Comparison of ENCODE assay signal across 9 cellular contexts in the genomic region with DNA sequence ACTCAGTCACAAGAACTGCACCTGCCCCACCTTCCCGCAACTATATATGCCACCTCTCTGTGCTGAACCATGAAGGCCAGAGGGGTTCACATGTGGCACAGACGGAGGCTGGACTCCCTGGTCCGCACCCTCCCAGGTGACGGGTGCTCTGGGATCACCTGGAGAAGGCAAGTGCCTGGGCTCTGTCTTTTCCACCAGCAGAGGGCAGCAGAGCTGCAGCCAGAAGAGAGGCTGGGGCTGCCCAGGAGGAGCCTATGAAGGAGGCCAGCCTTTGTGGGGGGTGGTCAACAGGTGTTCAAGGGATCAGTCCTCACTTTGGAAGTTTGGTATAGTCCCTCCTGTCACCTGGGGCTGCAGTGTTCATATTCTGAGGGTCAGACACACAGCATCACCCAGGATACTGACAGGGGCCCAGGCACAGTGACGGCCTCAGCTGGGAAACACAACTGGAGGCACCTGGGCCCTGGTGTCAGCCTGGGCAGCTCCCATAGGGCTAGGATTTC. TPM values are rescaled to one million over a fixed set of nuclear protein-coding genes. Genes with fewer than 3 reads are reported as not detected.
DNase-seq lines count a peak whose midpoint lies in the region; ATAC-seq, FAIRE-seq and TF ChIP-seq lines count a peak whose summit lies in the region.
"Had no signal": no experiment of that assay in that cellular context is flagged by ENCODE, and none has a peak within 500 bp of the region (broad histone marks: within the 10 kb centered on the region; RNA-seq: fewer than 3 reads in every experiment).

No MANE protein-coding gene starts in this region.

- H3K4me2 ChIP-seq in GM23338 (no peak overlapping the region), PC-3 (ENCODE audit: low read length) (no peak overlapping the region)

- no peaks in the 10 kb centered on the region for H3K36me3 ChIP-seq in GM23338 (ENCODE audit: insufficient read depth)
- H3K36me3 ChIP-seq in PC-3 (ENCODE audit: low read depth, low read length), result no peaks in the 10 kb centered on the region; the same call in 1 of the 2 replicates
- no peaks in the 10 kb centered on the region for H3K36me3 ChIP-seq in prostate gland

- H3K36me3 Mint-ChIP-seq in GM23338 (ENCODE audit: low read depth), result no peaks in the 10 kb centered on the region

- H3K4me3 ChIP-seq in GM23338, result no peak overlapping the region
- no peak overlapping the region for H3K4me3 ChIP-seq in PC-3 (ENCODE audit: low read length)
- no peak overlapping the region for H3K4me3 ChIP-seq in prostate gland

- H3K4me1 Mint-ChIP-seq in GM23338, result no peaks in the 10 kb centered on the region; the same call in 2 of the 3 replicates

- no peak overlapping the region for H3K27ac Mint-ChIP-seq in GM23338
- H3K27ac Mint-ChIP-seq: stimulated activated naive CD8-positive, alpha-beta T cell treated with anti-CD3 and anti-CD28 coated beads, Interleukin-15, Interleukin-2, amounts not matched to agents 100 ng/mL and 50 ng/mL, for 24 hours had no signal

- ATAC-seq in GM23338 (peak; percentile 100), PC-3 (peak; percentile 95), HG03520 (IDR thresholded peaks at IDR 0.05; ENCODE audit: unreplicated experiment) (no peak)

- BruUV-seq in PC-3 (replicated peaks; lab: Mats Ljungman, UMichigan), result no TSS peak

- TF ChIP-seq CTCF in GM23338 (conservative IDR thresholded peaks at IDR 0.05; ENCODE audit: low read depth in 2 of 2) (peak; percentile 83 to 85), PC-3 (conservative IDR thresholded peaks at IDR 0.05; ENCODE audit: low read depth, low read length) (peak; percentile 85), prostate gland (IDR thresholded peaks at IDR 0.05) (peak; percentile 62 to 86 (median 74))

- CTCF ChIA-PET in PC-3 (lab: Charles Lee), result no interaction called here

- H3K27me3 Mint-ChIP-seq in GM23338 (ENCODE audit: insufficient read depth, low read depth, poor library complexity), result peaks cover 49% of the 10 kb centered on the region

- H3K9me2 ChIP-seq in GM23338 (ENCODE audit: insufficient read depth) (no peaks in the 10 kb centered on the region), PC-3 (replicated peaks; ENCODE audit: low read length) (no peaks in the 10 kb centered on the region)

- POLR2A ChIA-PET in PC-3 (lab: Charles Lee; ENCODE audit: unreplicated experiment), result no interaction called here

- H3K27ac ChIP-seq in GM23338 (ENCODE audit: low read depth) (no peak overlapping the region), PC-3 (ENCODE audit: low read length) (no peak overlapping the region), prostate gland (no peak overlapping the region)

- 29% methylated on average over 5 of the region's 5 CpGs for WGBS in prostate gland

- no peaks in the 10 kb centered on the region for H4K20me1 ChIP-seq in GM23338 (replicated peaks; ENCODE audit: insufficient read depth)
- H4K20me1 ChIP-seq in PC-3 (ENCODE audit: low read length), result no peaks in the 10 kb centered on the region

- H3K4me1 ChIP-seq in GM23338 (ENCODE audit: insufficient read depth), result no peaks in the 10 kb centered on the region
- no peaks in the 10 kb centered on the region for H3K4me1 ChIP-seq in PC-3 (ENCODE audit: insufficient read depth, low read length)
- H3K4me1 ChIP-seq in prostate gland (replicated peaks), result no peaks in the 10 kb centered on the region

- H2AFZ ChIP-seq in GM23338, result no peak overlapping the region
- no peak overlapping the region for H2AFZ ChIP-seq in PC-3 (ENCODE audit: low read length)

- H3K9ac ChIP-seq in PC-3 (ENCODE audit: low read length), result no peak overlapping the region

- DNase-seq in AG20443 (ENCODE audit: low spot score) (peak; percentile 69), GM23338 (ENCODE audit: low spot score) (peak; percentile 91), PC-3 (peak; percentile 77), head of caudate nucleus (peak in 41 of 42 donors; percentile 10 to 84 (median 53)), prostate gland (ENCODE audit: low spot score) (peak; percentile 65), urothelium cell line (ENCODE audit: low spot score) (peak; percentile 82)
- DNase-seq in activated effector memory CD4-positive, alpha-beta T cell treated with Interleukin-2 at 50 U/mL for 16 hours, result peak; percentile 56

- H3K9me3 ChIP-seq in PC-3 (ENCODE audit: low read length) (no peaks in the 10 kb centered on the region), prostate gland (no peaks in the 10 kb centered on the region)

- H3F3A ChIP-seq in GM23338 (replicated peaks; ENCODE audit: low read depth) (no peaks in the 10 kb centered on the region), PC-3 (ENCODE audit: low read length, unreplicated experiment) (no peaks in the 10 kb centered on the region)

- FAIRE-seq in urothelium cell line (lab: Jason Lieb, UNC), result peak; percentile 13

- H3K79me2 ChIP-seq in GM23338 (replicated peaks; ENCODE audit: insufficient read depth) (no peaks in the 10 kb centered on the region), PC-3 (ENCODE audit: low read length) (no peaks in the 10 kb centered on the region)

- no peaks in the 10 kb centered on the region; the same call in 2 of the 3 replicates for H3K9me3 Mint-ChIP-seq in GM23338

- intact Hi-C loops in PC-3 (cut with micrococcal nuclease) (loop anchor here (2.0 kb wide), 2 partner anchors 28 to 108 kb away; no protein-coding TSS in a partner anchor), head of caudate nucleus (cut with DNase I) (no loop called here), prostate gland (cut with DNase I) (no loop called here)

- peaks cover 99% of the 10 kb centered on the region for H3K27me3 ChIP-seq in GM23338 (ENCODE audit: insufficient read depth)
- H3K27me3 ChIP-seq in PC-3 (ENCODE audit: low read length), result peaks cover 19% of the 10 kb centered on the region; the same call in 1 of the 2 replicates
- H3K27me3 ChIP-seq in prostate gland (replicated peaks; ENCODE audit: insufficient read depth), result no peaks in the 10 kb centered on the region

- TF ChIP-seq POLR2A in prostate gland (IDR thresholded peaks at IDR 0.05), result no peak

- H3K4me3 Mint-ChIP-seq in GM23338, result no peak overlapping the region
- H3K4me3 Mint-ChIP-seq: stimulated activated naive CD8-positive, alpha-beta T cell treated with anti-CD3 and anti-CD28 coated beads, Interleukin-15, Interleukin-2, amounts not matched to agents 100 ng/mL and 50 ng/mL, for 24 hours had no signal

TF ChIP-seq in GM23338, 12 proteins besides CTCF, POLR2A, EP300 and RAD21 (continues in another document):
- TF ChIP-seq POLR2AphosphoS5 (IDR thresholded peaks at IDR 0.05; ENCODE audit: low read depth) (no peak), EZH2 (IDR thresholded peaks at IDR 0.05; ENCODE audit: low read depth, unreplicated experiment) (no peak), STAT1 (IDR thresholded peaks at IDR 0.05; ENCODE audit: unreplicated experiment) (no peak), NANOG (IDR thresholded peaks at IDR 0.05; ENCODE audit: borderline replicate concordance) (no peak), ZNF114 (CRISPR knock-in tag; IDR thresholded peaks at IDR 0.05) (no peak), ZNF331 (CRISPR knock-in tag; IDR thresholded peaks at IDR 0.05; ENCODE audit: low read depth) (no peak), CREB1 (CRISPR knock-in tag; IDR thresholded peaks at IDR 0.05; ENCODE audit: low read depth) (no peak)
- TF ChIP-seq, protein P1, sequence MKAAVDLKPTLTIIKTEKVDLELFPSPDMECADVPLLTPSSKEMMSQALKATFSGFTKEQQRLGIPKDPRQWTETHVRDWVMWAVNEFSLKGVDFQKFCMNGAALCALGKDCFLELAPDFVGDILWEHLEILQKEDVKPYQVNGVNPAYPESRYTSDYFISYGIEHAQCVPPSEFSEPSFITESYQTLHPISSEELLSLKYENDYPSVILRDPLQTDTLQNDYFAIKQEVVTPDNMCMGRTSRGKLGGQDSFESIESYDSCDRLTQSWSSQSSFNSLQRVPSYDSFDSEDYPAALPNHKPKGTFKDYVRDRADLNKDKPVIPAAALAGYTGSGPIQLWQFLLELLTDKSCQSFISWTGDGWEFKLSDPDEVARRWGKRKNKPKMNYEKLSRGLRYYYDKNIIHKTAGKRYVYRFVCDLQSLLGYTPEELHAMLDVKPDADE (IDR thresholded peaks at IDR 0.05), result no peak

RNA-seq across cellular contexts. Expression of a gene that starts 39.2 kb away (rescaled TPM):
- not detected in 2 replicates for total RNA-seq in GM23338 (2014; rRNA removed; shearing (Covaris generic))
- not detected in 2 replicates for polyA plus RNA-seq in GM23338 (2016; fragmentation: Nextera tagmentation; extraction: Ambion mirVana)
- not detected in 2 replicates for total RNA-seq in PC-3 (2014; rRNA removed)
- total RNA-seq in prostate gland, result not detected
